In the genomic region with DNA sequence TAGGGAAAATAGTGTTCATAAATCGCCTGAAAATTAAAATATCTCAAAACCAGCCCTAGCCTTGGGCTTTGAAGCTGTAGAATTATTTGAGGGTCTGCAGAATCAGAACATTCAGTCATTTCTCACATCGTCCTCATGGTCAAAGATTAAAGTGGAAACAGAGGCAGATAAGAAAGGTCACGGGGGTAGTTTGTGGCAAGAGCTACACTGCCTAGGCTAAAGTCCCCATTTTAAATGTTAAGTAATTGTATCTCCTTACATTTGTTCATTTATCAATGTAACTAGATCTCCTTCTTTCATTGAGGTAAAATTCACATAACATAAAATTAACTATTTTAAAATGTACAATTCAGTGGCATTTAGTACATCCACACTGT, we compare ENCODE assay signal across 19 cellular contexts.
DNase-seq lines count a peak whose midpoint lies in the region; ATAC-seq, FAIRE-seq and TF ChIP-seq lines count a peak whose summit lies in the region.
"Had no signal": no experiment of that assay in that cellular context is flagged by ENCODE, and none has a peak within 500 bp of the region (broad histone marks: within the 10 kb centered on the region; RNA-seq: fewer than 3 reads in every experiment).

No MANE protein-coding gene starts in this region.

- no peak overlapping the region for H3K4me3 ChIP-seq in A549
- no peak overlapping the region; the same call in 1 of the 2 replicates for H3K4me3 ChIP-seq in HUES64 (ENCODE audit: low read length)
- H3K4me3 ChIP-seq in endodermal cell (ENCODE audit: low read length) = no peak overlapping the region
- no peak overlapping the region for H3K4me3 ChIP-seq in neural progenitor cell
- H3K4me3 ChIP-seq: BLaER1, SK-N-MC had no signal

- H3K9me3 Mint-ChIP-seq in endodermal cell (no peaks in the 10 kb centered on the region), neural progenitor cell (no peaks in the 10 kb centered on the region), type B pancreatic cell (no peaks in the 10 kb centered on the region)
- H3K9me3 Mint-ChIP-seq: T-cell had no signal

- peaks cover 1% of the 10 kb centered on the region for H3F3A ChIP-seq in neural progenitor cell (ENCODE audit: low read depth)

- TF ChIP-seq RAD21 in A549 (conservative IDR thresholded peaks at IDR 0.05 in 1 of 2, IDR thresholded peaks at IDR 0.05 in 1 of 2) = no peak

- CTCF ChIA-PET in A549 (lab: Yijun Ruan, JAX) = interaction anchor here (0.8 to 1.5 kb wide), 2 partner anchors 18 to 67 kb away, joined by 3 to 4 read pairs; no protein-coding TSS in a partner anchor

- no peak for DNase-seq in A549 (ENCODE audit: low read depth in 1 of 2, low spot score in 1 of 2)
- DNase-seq in endodermal cell = no peak
- DNase-seq in neural progenitor cell (ENCODE audit: low spot score) = no peak
- DNase-seq in NCI-H510A treated with DMSO at 0.1 percent for 48 hours (lab: John Stamatoyannopoulos, UW) = no peak
- no peak for DNase-seq in NCI-H187 (lab: John Stamatoyannopoulos, UW)
- no peak for DNase-seq in type B pancreatic cell (ENCODE audit: extremely low spot score, unreplicated experiment)
- DNase-seq: 8988T, KG1, NCI-H1436 treated with DMSO at 0.1 percent for 48 hours, NCI-H2081, NCI-H510A, T-cell had no signal

- TF ChIP-seq CTCF in A549 (IDR thresholded peaks at IDR 0.05) (no peak), endodermal cell (conservative IDR thresholded peaks at IDR 0.05) (no peak), neural progenitor cell (IDR thresholded peaks at IDR 0.05) (no peak), type B pancreatic cell (conservative IDR thresholded peaks at IDR 0.05) (no peak)

- no peaks in the 10 kb centered on the region for H3K79me2 ChIP-seq in neural progenitor cell (ENCODE audit: low read depth)

- no peak overlapping the region for H3K9ac ChIP-seq in HUES64 (ENCODE audit: low read depth, low read length)
- no peak overlapping the region for H3K9ac ChIP-seq in endodermal cell (ENCODE audit: extremely low read depth, low read length, poor library complexity, severe bottlenecking)
- no peak overlapping the region for H3K9ac ChIP-seq in neural progenitor cell
- H3K9ac ChIP-seq: BLaER1 had no signal

- H3K27ac ChIP-seq in A549 = peak overlapping the region; percentile 61 to 79
- peak overlapping the region; percentile 40; the same call in 1 of the 2 replicates for H3K27ac ChIP-seq in HUES64 (ENCODE audit: low read depth, low read length)
- H3K27ac ChIP-seq in endodermal cell (ENCODE audit: low read depth, low read length) = no peak overlapping the region
- H3K27ac ChIP-seq in neural progenitor cell = no peak overlapping the region
- H3K27ac ChIP-seq: BLaER1, HL-60, SK-N-MC had no signal

- POLR2A ChIA-PET in A549 (lab: Yijun Ruan, JAX) = no interaction called here

- WGBS in A549 (ENCODE audit: missing lambda C conversion rate) = 48% methylated on average over 3 of the region's 3 CpGs
- WGBS in HUES64 = 67% methylated on average over 3 of the region's 3 CpGs
- WGBS in endodermal cell (ENCODE audit: insufficient coverage in 1 of 2, insufficient read length in 1 of 2), 2 experiments = 65 to 83% methylated on average over 1 to 3 of the region's 3 CpGs

- H3K27me3 Mint-ChIP-seq in endodermal cell (ENCODE audit: insufficient read depth) = peaks cover 3% of the 10 kb centered on the region
- peaks cover 13% of the 10 kb centered on the region for H3K27me3 Mint-ChIP-seq in neural progenitor cell (ENCODE audit: insufficient read depth, low read depth)
- H3K27me3 Mint-ChIP-seq in type B pancreatic cell = peaks cover 45% of the 10 kb centered on the region
- H3K27me3 Mint-ChIP-seq: T-cell had no signal

- H3K4me3 Mint-ChIP-seq in endodermal cell = peak overlapping the region; percentile 7
- no peak overlapping the region for H3K4me3 Mint-ChIP-seq in neural progenitor cell
- no peak overlapping the region for H3K4me3 Mint-ChIP-seq in type B pancreatic cell
- H3K4me3 Mint-ChIP-seq: T-cell had no signal

- H2AFZ ChIP-seq in neural progenitor cell (replicated peaks) = no peak overlapping the region

- H3K36me3 ChIP-seq in HUES64 (ENCODE audit: insufficient read depth, low read length) (no peaks in the 10 kb centered on the region), endodermal cell (ENCODE audit: control insufficient read depth, insufficient read depth, low read length) (no peaks in the 10 kb centered on the region), neural progenitor cell (no peaks in the 10 kb centered on the region)
- H3K36me3 ChIP-seq: BLaER1 had no signal

- H4K20me1 ChIP-seq in neural progenitor cell (ENCODE audit: low read depth) = no peaks in the 10 kb centered on the region
- H4K20me1 ChIP-seq: BLaER1 had no signal

- H3K27ac Mint-ChIP-seq in endodermal cell (peak overlapping the region; percentile 72), neural progenitor cell (no peak overlapping the region), type B pancreatic cell (no peak overlapping the region)
- H3K27ac Mint-ChIP-seq: T-cell had no signal

- ATAC-seq in A549 = no peak
- no peak for ATAC-seq in GM21515 (IDR thresholded peaks at IDR 0.05; ENCODE audit: unreplicated experiment)
- ATAC-seq: Right ventricle myocardium inferior, T-cell had no signal

- peaks cover 57% of the 10 kb centered on the region for H3K4me1 ChIP-seq in A549
- peaks cover 47% of the 10 kb centered on the region for H3K4me1 ChIP-seq in HUES64 (ENCODE audit: insufficient read depth, low read length)
- H3K4me1 ChIP-seq in endodermal cell (ENCODE audit: control insufficient read depth, insufficient read depth, low read length) = peaks cover 23% of the 10 kb centered on the region
- H3K4me1 ChIP-seq in neural progenitor cell = peaks cover 55% of the 10 kb centered on the region
- H3K4me1 ChIP-seq: BLaER1 had no signal

- TF ChIP-seq POLR2A in A549 (IDR thresholded peaks at IDR 0.05; ENCODE audit: low read length) = no peak

- H3K4me2 ChIP-seq in A549 (peak overlapping the region; percentile 74), neural progenitor cell (peak overlapping the region; percentile 12)
- H3K4me2 ChIP-seq: BLaER1 had no signal

- no peak for FAIRE-seq in A549 (lab: Jason Lieb, UNC)
- FAIRE-seq: HTR-8/SVneo had no signal

- H3K4me1 Mint-ChIP-seq in endodermal cell (peaks cover 66% of the 10 kb centered on the region), neural progenitor cell (peaks cover 61% of the 10 kb centered on the region), type B pancreatic cell (ENCODE audit: unreplicated experiment) (peaks cover 65% of the 10 kb centered on the region)
- H3K4me1 Mint-ChIP-seq: T-cell had no signal

- no peak for TF ChIP-seq EP300 in A549 (IDR thresholded peaks at IDR 0.05)

- H3K36me3 Mint-ChIP-seq in endodermal cell (ENCODE audit: low read depth) = no peaks in the 10 kb centered on the region
- no peaks in the 10 kb centered on the region for H3K36me3 Mint-ChIP-seq in neural progenitor cell
- H3K36me3 Mint-ChIP-seq in type B pancreatic cell = no peaks in the 10 kb centered on the region
- H3K36me3 Mint-ChIP-seq: T-cell had no signal

- H3K9me3 ChIP-seq in A549 = no peaks in the 10 kb centered on the region
- no peaks in the 10 kb centered on the region for H3K9me3 ChIP-seq in HUES64 (ENCODE audit: insufficient read depth, low read depth, low read length)
- H3K9me3 ChIP-seq in endodermal cell (ENCODE audit: control insufficient read depth, low read length) = no peaks in the 10 kb centered on the region
- no peaks in the 10 kb centered on the region for H3K9me3 ChIP-seq in neural progenitor cell (ENCODE audit: low read depth)
- H3K9me3 ChIP-seq: BLaER1 had no signal

- H3K27me3 ChIP-seq in HUES64 (ENCODE audit: insufficient read depth, low read length) (no peaks in the 10 kb centered on the region), endodermal cell (ENCODE audit: control insufficient read depth, insufficient read depth, low read length, poor library complexity, severe bottlenecking) (no peaks in the 10 kb centered on the region), neural progenitor cell (no peaks in the 10 kb centered on the region)
- H3K27me3 ChIP-seq: BLaER1 had no signal

TF ChIP-seq in A549, 52 proteins besides CTCF, POLR2A, EP300 and RAD21 (continues in another document):
- TF ChIP-seq SMC3 (IDR thresholded peaks at IDR 0.05) (no peak), ESRRA (IDR thresholded peaks at IDR 0.05; ENCODE audit: borderline replicate concordance, low read length) (no peak), MYC (IDR thresholded peaks at IDR 0.05; ENCODE audit: borderline replicate concordance, low read length) (no peak), EHF (CRISPR knock-in tag; IDR thresholded peaks at IDR 0.05) (no peak), MAFK (IDR thresholded peaks at IDR 0.05; ENCODE audit: partially characterized antibody) (no peak), RCOR1 (IDR thresholded peaks at IDR 0.05; ENCODE audit: low read depth, low read length) (no peak)
- TF ChIP-seq, protein P1, sequence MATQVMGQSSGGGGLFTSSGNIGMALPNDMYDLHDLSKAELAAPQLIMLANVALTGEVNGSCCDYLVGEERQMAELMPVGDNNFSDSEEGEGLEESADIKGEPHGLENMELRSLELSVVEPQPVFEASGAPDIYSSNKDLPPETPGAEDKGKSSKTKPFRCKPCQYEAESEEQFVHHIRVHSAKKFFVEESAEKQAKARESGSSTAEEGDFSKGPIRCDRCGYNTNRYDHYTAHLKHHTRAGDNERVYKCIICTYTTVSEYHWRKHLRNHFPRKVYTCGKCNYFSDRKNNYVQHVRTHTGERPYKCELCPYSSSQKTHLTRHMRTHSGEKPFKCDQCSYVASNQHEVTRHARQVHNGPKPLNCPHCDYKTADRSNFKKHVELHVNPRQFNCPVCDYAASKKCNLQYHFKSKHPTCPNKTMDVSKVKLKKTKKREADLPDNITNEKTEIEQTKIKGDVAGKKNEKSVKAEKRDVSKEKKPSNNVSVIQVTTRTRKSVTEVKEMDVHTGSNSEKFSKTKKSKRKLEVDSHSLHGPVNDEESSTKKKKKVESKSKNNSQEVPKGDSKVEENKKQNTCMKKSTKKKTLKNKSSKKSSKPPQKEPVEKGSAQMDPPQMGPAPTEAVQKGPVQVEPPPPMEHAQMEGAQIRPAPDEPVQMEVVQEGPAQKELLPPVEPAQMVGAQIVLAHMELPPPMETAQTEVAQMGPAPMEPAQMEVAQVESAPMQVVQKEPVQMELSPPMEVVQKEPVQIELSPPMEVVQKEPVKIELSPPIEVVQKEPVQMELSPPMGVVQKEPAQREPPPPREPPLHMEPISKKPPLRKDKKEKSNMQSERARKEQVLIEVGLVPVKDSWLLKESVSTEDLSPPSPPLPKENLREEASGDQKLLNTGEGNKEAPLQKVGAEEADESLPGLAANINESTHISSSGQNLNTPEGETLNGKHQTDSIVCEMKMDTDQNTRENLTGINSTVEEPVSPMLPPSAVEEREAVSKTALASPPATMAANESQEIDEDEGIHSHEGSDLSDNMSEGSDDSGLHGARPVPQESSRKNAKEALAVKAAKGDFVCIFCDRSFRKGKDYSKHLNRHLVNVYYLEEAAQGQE (IDR thresholded peaks at IDR 0.05) = no peak
- TF ChIP-seq, protein P2, sequence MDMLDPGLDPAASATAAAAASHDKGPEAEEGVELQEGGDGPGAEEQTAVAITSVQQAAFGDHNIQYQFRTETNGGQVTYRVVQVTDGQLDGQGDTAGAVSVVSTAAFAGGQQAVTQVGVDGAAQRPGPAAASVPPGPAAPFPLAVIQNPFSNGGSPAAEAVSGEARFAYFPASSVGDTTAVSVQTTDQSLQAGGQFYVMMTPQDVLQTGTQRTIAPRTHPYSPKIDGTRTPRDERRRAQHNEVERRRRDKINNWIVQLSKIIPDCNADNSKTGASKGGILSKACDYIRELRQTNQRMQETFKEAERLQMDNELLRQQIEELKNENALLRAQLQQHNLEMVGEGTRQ (IDR thresholded peaks at IDR 0.05) = no peak

Comparison
In these comparisons a context has a peak if more than half of its experiments do, and no peak if none do; other contexts are left out.
1. H3K27ac ChIP-seq: peak in A549 (2 of 2) and HUES64 (single experiment); none in endodermal cell (single experiment) and neural progenitor cell (single experiment).